24 cellular contexts compared by ENCODE assay signal in the genomic region with DNA sequence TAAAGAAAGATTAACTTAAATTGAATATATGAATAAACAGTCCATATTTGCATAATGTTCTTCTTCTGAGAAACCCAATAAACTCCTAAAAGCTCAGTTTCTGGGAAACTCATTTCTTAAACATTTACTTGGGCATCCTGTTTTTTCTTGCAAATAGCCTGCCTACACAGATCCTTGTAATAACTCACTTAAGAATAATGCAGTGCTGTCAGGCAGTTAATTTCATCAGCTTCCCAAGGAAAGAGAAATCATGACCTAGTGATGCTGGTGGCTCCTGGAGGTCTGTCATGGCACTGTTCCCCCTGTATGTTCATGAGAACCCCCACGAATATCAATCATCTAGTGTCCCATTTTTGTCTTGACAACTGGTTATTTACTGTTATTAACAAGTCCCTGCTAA.
"Had no signal": no experiment of that assay in that cellular context is flagged by ENCODE, and none has a peak within 500 bp of the region (broad histone marks: within the 10 kb centered on the region; RNA-seq: fewer than 3 reads in every experiment).

No MANE protein-coding gene starts in this region.

- H3K4me3 Mint-ChIP-seq: activated CD8-positive, alpha-beta T cell treated with anti-CD3 and anti-CD28 coated beads, Interleukin-2, amount 10 ng/mL, durations not matched to agents 7 days and 5 days; activated naive CD8-positive, alpha-beta T cell treated with anti-CD3 and anti-CD28 coated beads, Interleukin-2, amount 50 U/mL, for 24 hours; brain; T-helper 1 cell treated with Interleukin-12 subunit alpha and Interleukin-12 subunit beta and Interleukin-4 antibody, amounts not matched to agents 30 μg/mL and 1 μg/mL, for 36 hours had no signal

- H3K27ac ChIP-seq: cardiac muscle cell, Peyer's patch, RWPE1, SJSA1 had no signal

- H3K9me3 ChIP-seq: MG63, Peyer's patch, SJSA1 had no signal

- H3K9me3 Mint-ChIP-seq: activated naive CD4-positive, alpha-beta T cell treated with anti-CD3 and anti-CD28 coated beads, Interleukin-2, amount 50 U/mL, for 72 hours; T-helper 1 cell treated with Interleukin-12 subunit alpha and Interleukin-12 subunit beta and Interleukin-4 antibody, amounts not matched to agents 30 μg/mL and 1 μg/mL, for 36 hours had no signal

- H3K36me3 Mint-ChIP-seq: activated naive CD4-positive, alpha-beta T cell treated with anti-CD3 and anti-CD28 coated beads, Interleukin-2, amount 50 U/mL, for 72 hours; brain had no signal

- H3K27ac Mint-ChIP-seq: activated CD8-positive, alpha-beta T cell treated with anti-CD3 and anti-CD28 coated beads, Interleukin-2, amount 10 ng/mL, durations not matched to agents 7 days and 5 days; activated naive CD4-positive, alpha-beta T cell treated with anti-CD3 and anti-CD28 coated beads, Interleukin-2, amount 50 U/mL, for 72 hours; activated naive CD8-positive, alpha-beta T cell treated with anti-CD3 and anti-CD28 coated beads, Interleukin-2, amount 50 U/mL, for 24 hours; brain; T-helper 1 cell treated with Interleukin-12 subunit alpha and Interleukin-12 subunit beta and Interleukin-4 antibody, amounts not matched to agents 30 μg/mL and 1 μg/mL, for 36 hours had no signal

- H3K4me3 ChIP-seq: cardiac muscle cell, MG63, Peyer's patch, SJSA1 had no signal

- H3K4me1 ChIP-seq: Peyer's patch, SJSA1 had no signal

- H3K27me3 Mint-ChIP-seq: brain had no signal

- H3K4me1 Mint-ChIP-seq: activated naive CD8-positive, alpha-beta T cell treated with anti-CD3 and anti-CD28 coated beads, Interleukin-2, amount 50 U/mL, for 24 hours; brain had no signal

- DNase-seq: activated CD4-positive, alpha-beta T cell treated with anti-CD3 and anti-CD28 coated beads for 48 hours; activated CD4-positive, alpha-beta T cell treated with anti-CD3 and anti-CD28 coated beads, Interleukin-2, amount 50 U/mL, for 4 hours; activated CD8-positive, alpha-beta memory T cell treated with anti-CD3 and anti-CD28 coated beads, Interleukin-2, amount 50 U/mL, for 48 hours; activated CD8-positive, alpha-beta T cell treated with anti-CD3 and anti-CD28 coated beads, Interleukin-2, amount 10 ng/mL, durations not matched to agents 7 days and 5 days; activated naive CD4-positive, alpha-beta T cell treated with Interleukin-2 at 50 U/mL for 16 hours; activated naive CD8-positive, alpha-beta T cell treated with anti-CD3 and anti-CD28 coated beads, Interleukin-2, amount 50 U/mL, for 24 hours; activated T-cell treated with anti-CD3 and anti-CD28 coated beads, Interleukin-2, amount 50 U/mL, for 1 hour; amygdala; MG63; MV-4-11; NCI-H1092 treated with DMSO at 0.1 percent for 48 hours; NCI-H1436; NCI-H1694 treated with DMSO at 0.1 percent for 48 hours; NCI-H2029 treated with DMSO at 0.1 percent for 48 hours; NCI-H524; Peyer's patch; Right ventricle myocardium superior had no signal

- H3K36me3 ChIP-seq: cardiac muscle cell, MG63, Peyer's patch, SJSA1 had no signal

- H3K27me3 ChIP-seq: cardiac muscle cell, MG63, Peyer's patch, SJSA1 had no signal

- ATAC-seq: activated CD4-positive, CD25-positive, alpha-beta regulatory T cell treated with anti-CD3 and anti-CD28 coated beads, Interleukin-2, amount 50 U/mL, for 24 hours; activated CD8-positive, alpha-beta T cell treated with anti-CD3 and anti-CD28 coated beads, Interleukin-2, amount 10 ng/mL, durations not matched to agents 7 days and 5 days; activated naive CD4-positive, alpha-beta T cell treated with anti-CD3 and anti-CD28 coated beads, Interleukin-2, amount 50 U/mL, for 72 hours; activated naive CD8-positive, alpha-beta T cell treated with anti-CD3 and anti-CD28 coated beads, Interleukin-2, amount 50 U/mL, for 24 hours had no signal
